In the genomic region with DNA sequence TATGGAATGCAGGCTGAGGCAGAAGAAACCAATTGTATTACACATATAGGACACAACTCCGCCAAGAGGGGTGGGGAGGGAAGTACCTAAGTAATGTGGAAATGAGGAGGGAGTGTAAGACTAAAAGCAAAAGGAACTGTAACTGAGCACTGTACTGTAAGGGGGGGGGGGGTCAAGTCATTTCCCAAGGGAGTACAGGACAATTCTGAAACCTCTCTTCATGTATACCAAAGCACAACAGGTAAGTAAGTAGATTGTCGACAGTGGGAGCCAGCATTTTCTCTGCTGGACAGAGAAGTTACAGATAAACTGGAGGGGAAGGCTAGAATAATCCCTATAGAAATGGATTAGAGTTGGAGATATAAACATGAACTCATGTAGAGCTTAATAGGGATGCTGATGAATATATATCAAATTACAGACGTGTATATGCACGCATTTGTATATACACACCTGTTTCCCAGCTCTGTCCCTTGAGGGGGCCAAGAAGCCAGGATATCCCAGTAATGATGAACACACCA, we compare ENCODE assay signal across 9 cellular contexts. TPM values are rescaled to one million over a fixed set of nuclear protein-coding genes. Genes with fewer than 3 reads are reported as not detected.
DNase-seq lines count a peak whose midpoint lies in the region; ATAC-seq and TF ChIP-seq lines count a peak whose summit lies in the region.
"Had no signal": no experiment of that assay in that cellular context is flagged by ENCODE, and none has a peak within 500 bp of the region (broad histone marks: within the 10 kb centered on the region; RNA-seq: fewer than 3 reads in every experiment).

No MANE protein-coding gene starts in this region.

- H3K36me3 ChIP-seq in RWPE2 (ENCODE audit: low read depth) (peaks cover 69% of the 10 kb centered on the region), esophagus squamous epithelium (peaks cover 0 to 17% (median 0%) of the 10 kb centered on the region in 3 donors), tibial artery (peaks cover 0 to 6% (median 4%) of the 10 kb centered on the region in 3 donors), prostate gland (no peaks in the 10 kb centered on the region)
- H3K36me3 ChIP-seq: suprapubic skin had no signal

- TF ChIP-seq POLR2A in esophagus squamous epithelium (IDR thresholded peaks at IDR 0.05), result no peak
- no peak for TF ChIP-seq POLR2A in prostate gland (IDR thresholded peaks at IDR 0.05)

- no peak overlapping the region for H3K4me3 Mint-ChIP-seq in activated naive CD4-positive, alpha-beta T cell treated with anti-CD3 and anti-CD28 coated beads for 36 hours

- WGBS in esophagus squamous epithelium, 2 donors, result 30 to 46% methylated on average over 4 of the region's 4 CpGs
- WGBS in prostate gland, result 30% methylated on average over 4 of the region's 4 CpGs

- H3K4me3 ChIP-seq in RWPE2 (ENCODE audit: severe bottlenecking) (no peak overlapping the region), esophagus squamous epithelium (no peak overlapping the region), tibial artery (no peak overlapping the region), prostate gland (no peak overlapping the region)
- H3K4me3 ChIP-seq: suprapubic skin had no signal

- DNase-seq in activated naive CD4-positive, alpha-beta T cell treated with anti-CD3 and anti-CD28 coated beads for 36 hours, result peak; percentile 29
- DNase-seq in activated naive CD4-positive, alpha-beta T cell treated with anti-CD3 and anti-CD28 coated beads, Interleukin-2, amount 50 U/mL, for 72 hours (ENCODE audit: low spot score in 2 of 2), result no peak
- no peak for DNase-seq in RWPE2 (ENCODE audit: low spot score)
- DNase-seq in esophagus squamous epithelium (lab: John Stamatoyannopoulos, UW), result no peak
- no peak for DNase-seq in tibial artery
- no peak for DNase-seq in COLO829 (ENCODE audit: low spot score)
- DNase-seq in prostate gland (ENCODE audit: low spot score), result no peak

- CTCF ChIA-PET in activated naive CD4-positive, alpha-beta T cell treated with anti-CD3 and anti-CD28 coated beads for 36 hours (lab: Charles Lee), result interaction anchor here (1.5 kb wide), 1 partner anchor 63 kb away, joined by 4 read pairs; no protein-coding TSS in a partner anchor

- H3K27me3 ChIP-seq in RWPE2 (ENCODE audit: insufficient read depth, poor library complexity, severe bottlenecking) (no peaks in the 10 kb centered on the region), esophagus squamous epithelium (no peaks in the 10 kb centered on the region), tibial artery (no peaks in the 10 kb centered on the region), prostate gland (replicated peaks; ENCODE audit: insufficient read depth) (no peaks in the 10 kb centered on the region)
- H3K27me3 ChIP-seq: suprapubic skin had no signal

- H3K4me1 ChIP-seq in RWPE2 (ENCODE audit: insufficient read depth, poor library complexity, severe bottlenecking), result peaks cover 35% of the 10 kb centered on the region
- H3K4me1 ChIP-seq in esophagus squamous epithelium, result peaks cover 41 to 98% (median 68%) of the 10 kb centered on the region in 3 donors
- H3K4me1 ChIP-seq in tibial artery, result peaks cover 0 to 93% (median 81%) of the 10 kb centered on the region in 4 donors
- peaks cover 13% of the 10 kb centered on the region for H3K4me1 ChIP-seq in prostate gland (replicated peaks)

- H3K27ac ChIP-seq in RWPE2 (ENCODE audit: poor library complexity, severe bottlenecking) (no peak overlapping the region), esophagus squamous epithelium (peak overlapping the region in 3 of 4 donors; percentile 31 to 46 (median 34)), tibial artery (peak overlapping the region; percentile 18 to 23), prostate gland (peak overlapping the region in 1 of 2 donors; percentile 42)
- H3K27ac ChIP-seq: suprapubic skin had no signal

- H3K27ac Mint-ChIP-seq in activated naive CD4-positive, alpha-beta T cell treated with anti-CD3 and anti-CD28 coated beads for 36 hours, result peak overlapping the region; percentile 31
- H3K27ac Mint-ChIP-seq in activated naive CD4-positive, alpha-beta T cell treated with anti-CD3 and anti-CD28 coated beads, Interleukin-2, amount 50 U/mL, for 72 hours, result peak overlapping the region in 1 of 2 donors; percentile 5

- no peaks in the 10 kb centered on the region for H3K9me3 Mint-ChIP-seq in activated naive CD4-positive, alpha-beta T cell treated with anti-CD3 and anti-CD28 coated beads for 36 hours
- no peaks in the 10 kb centered on the region for H3K9me3 Mint-ChIP-seq in activated naive CD4-positive, alpha-beta T cell treated with anti-CD3 and anti-CD28 coated beads, Interleukin-2, amount 50 U/mL, for 72 hours

- H3K9me3 ChIP-seq in RWPE2 (ENCODE audit: severe bottlenecking) (no peaks in the 10 kb centered on the region), esophagus squamous epithelium (no peaks in the 10 kb centered on the region), tibial artery (no peaks in the 10 kb centered on the region), prostate gland (no peaks in the 10 kb centered on the region)
- H3K9me3 ChIP-seq: suprapubic skin had no signal

- ATAC-seq in activated naive CD4-positive, alpha-beta T cell treated with anti-CD3 and anti-CD28 coated beads, Interleukin-2, amount 50 U/mL, for 72 hours, result no peak
- ATAC-seq in RWPE2 (ENCODE audit: low read depth), result 0 out of 3 replicates have a peak, but pooled peaks have one; percentile 25
- no peak for ATAC-seq in HG03135 (IDR thresholded peaks at IDR 0.05; ENCODE audit: unreplicated experiment)

- H3K36me3 Mint-ChIP-seq in activated naive CD4-positive, alpha-beta T cell treated with anti-CD3 and anti-CD28 coated beads for 36 hours (ENCODE audit: low read depth), result peaks cover 26% of the 10 kb centered on the region
- peaks cover 11 to 35% of the 10 kb centered on the region in 2 donors for H3K36me3 Mint-ChIP-seq in activated naive CD4-positive, alpha-beta T cell treated with anti-CD3 and anti-CD28 coated beads, Interleukin-2, amount 50 U/mL, for 72 hours

- intact Hi-C loops in activated naive CD4-positive, alpha-beta T cell treated with anti-CD3 and anti-CD28 coated beads for 36 hours (cut with micrococcal nuclease), result loop anchor here (10.0 kb wide), 1 partner anchor 418 kb away; no protein-coding TSS in a partner anchor
- intact Hi-C loops in esophagus squamous epithelium (cut with DNase I), result no loop called here
- intact Hi-C loops in tibial artery (cut with DNase I; ENCODE audit: low total_unique reads), result no loop called here
- intact Hi-C loops in prostate gland (cut with DNase I), result no loop called here

- peaks cover 81% of the 10 kb centered on the region for H3K4me1 Mint-ChIP-seq in activated naive CD4-positive, alpha-beta T cell treated with anti-CD3 and anti-CD28 coated beads for 36 hours (ENCODE audit: low read depth)

- no peaks in the 10 kb centered on the region for H3K27me3 Mint-ChIP-seq in activated naive CD4-positive, alpha-beta T cell treated with anti-CD3 and anti-CD28 coated beads for 36 hours (ENCODE audit: low read depth)

- no peak for TF ChIP-seq CTCF in RWPE2 (IDR thresholded peaks at IDR 0.05; ENCODE audit: poor library complexity, severe bottlenecking)
- TF ChIP-seq CTCF in esophagus squamous epithelium (IDR thresholded peaks at IDR 0.05), result no peak
- TF ChIP-seq CTCF in tibial artery (IDR thresholded peaks at IDR 0.05), result no peak
- no peak for TF ChIP-seq CTCF in prostate gland (IDR thresholded peaks at IDR 0.05)

RNA-seq across cellular contexts. Expression of gene USP22, which starts 6.4 kb away (rescaled TPM):
- 100 to 1,000 TPM; 140 to 144 TPM for total RNA-seq in activated naive CD4-positive, alpha-beta T cell treated with anti-CD3 and anti-CD28 coated beads for 36 hours
- 100 to 1,000 TPM; 146 to 180 TPM for total RNA-seq in activated naive CD4-positive, alpha-beta T cell treated with anti-CD3 and anti-CD28 coated beads, Interleukin-2, amount 50 U/mL, for 72 hours
- total RNA-seq in esophagus squamous epithelium (10 to 100 TPM; 61.7 to 91.2 (median 78.0) TPM), prostate gland (100 to 1,000 TPM; 133 to 242 TPM)
